In the genomic region with DNA sequence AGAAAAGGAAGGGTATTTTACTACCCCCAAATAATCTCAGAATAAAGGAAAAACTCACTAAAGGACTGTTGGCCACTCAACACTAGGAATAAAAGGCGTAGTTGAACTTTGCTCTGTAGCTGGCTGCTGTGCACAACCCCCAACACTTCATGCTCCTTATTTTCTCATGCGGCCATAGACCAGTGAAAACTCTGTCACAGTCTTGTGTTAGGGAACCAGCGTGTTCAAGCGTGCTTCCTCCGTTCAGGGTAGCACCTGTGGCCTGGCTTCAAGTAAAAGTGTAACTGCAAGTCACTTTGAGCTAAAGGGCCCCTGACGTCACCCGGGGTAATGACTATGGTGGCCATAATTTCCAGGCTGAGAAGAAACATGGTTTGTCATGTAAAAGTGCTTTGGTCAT, we compare ENCODE assay signal across 10 cellular contexts. TPM values are rescaled to one million over a fixed set of nuclear protein-coding genes. Genes with fewer than 3 reads are reported as not detected.
DNase-seq lines count a peak whose midpoint lies in the region; ATAC-seq and TF ChIP-seq lines count a peak whose summit lies in the region.
"Had no signal": no experiment of that assay in that cellular context is flagged by ENCODE, and none has a peak within 500 bp of the region (broad histone marks: within the 10 kb centered on the region; RNA-seq: fewer than 3 reads in every experiment).

No MANE protein-coding gene starts in this region.

- no peaks in the 10 kb centered on the region for H3K4me1 ChIP-seq in gastrocnemius medialis

- CTCF ChIA-PET in activated CD8-positive, alpha-beta memory T cell treated with anti-CD3 and anti-CD28 coated beads, Interleukin-2, amount 10 ng/mL, durations not matched to agents 7 days and 5 days (lab: Charles Lee), result no interaction called here

- intact Hi-C loops in gastrocnemius medialis (cut with DNase I; ENCODE audit: low total_unique reads), result no loop called here

- peak; percentile 7 for DNase-seq in NCI-H2227 (lab: John Stamatoyannopoulos, UW; ENCODE audit: unreplicated experiment)
- DNase-seq in NCI-H2227 treated with DMSO at 0.1 percent for 48 hours (lab: John Stamatoyannopoulos, UW), result no peak
- peak; percentile 81 for DNase-seq in stimulated activated naive B cell treated with anti-CD40 and anti-IgM and Interleukin-4, amounts not matched to agents 10 μg/mL and 1 μg/mL and 100 μg/mL, for 72 hours
- no peak for DNase-seq in gastrocnemius medialis
- no peak for DNase-seq in COR-L47 (lab: John Stamatoyannopoulos, UW)
- no peak for DNase-seq in activated CD8-positive, alpha-beta memory T cell treated with anti-CD3 and anti-CD28 coated beads, Interleukin-2, amount 10 ng/mL, durations not matched to agents 7 days and 5 days
- DNase-seq: MV-4-11 had no signal

- H3K9me3 ChIP-seq in gastrocnemius medialis, result no peaks in the 10 kb centered on the region

- H3K4me1 Mint-ChIP-seq in stimulated activated naive B cell treated with anti-CD40 and anti-IgM and Interleukin-4, amounts not matched to agents 10 μg/mL and 1 μg/mL and 100 μg/mL, for 72 hours, result peaks cover 43 to 71% of the 10 kb centered on the region in 2 donors
- no peaks in the 10 kb centered on the region for H3K4me1 Mint-ChIP-seq in activated CD8-positive, alpha-beta memory T cell treated with anti-CD3 and anti-CD28 coated beads, Interleukin-2, amount 10 ng/mL, durations not matched to agents 7 days and 5 days

- no peak overlapping the region for H3K4me3 ChIP-seq in gastrocnemius medialis

- H3K27ac ChIP-seq in gastrocnemius medialis, result no peak overlapping the region
- H3K27ac ChIP-seq: 22Rv1 had no signal

- TF ChIP-seq POLR2A in gastrocnemius medialis (IDR thresholded peaks at IDR 0.05), result no peak

- H3K36me3 ChIP-seq in gastrocnemius medialis, result no peaks in the 10 kb centered on the region

- H3K27me3 Mint-ChIP-seq in stimulated activated naive B cell treated with anti-CD40 and anti-IgM and Interleukin-4, amounts not matched to agents 10 μg/mL and 1 μg/mL and 100 μg/mL, for 72 hours, result no peaks in the 10 kb centered on the region
- peaks cover 37% of the 10 kb centered on the region for H3K27me3 Mint-ChIP-seq in activated CD8-positive, alpha-beta memory T cell treated with anti-CD3 and anti-CD28 coated beads, Interleukin-2, amount 10 ng/mL, durations not matched to agents 7 days and 5 days

- H3K27ac Mint-ChIP-seq in stimulated activated naive B cell treated with anti-CD40 and anti-IgM and Interleukin-4, amounts not matched to agents 10 μg/mL and 1 μg/mL and 100 μg/mL, for 72 hours, result peak overlapping the region; percentile 97
- H3K27ac Mint-ChIP-seq in activated CD8-positive, alpha-beta memory T cell treated with anti-CD3 and anti-CD28 coated beads, Interleukin-2, amount 10 ng/mL, durations not matched to agents 7 days and 5 days, result no peak overlapping the region

- no peak for TF ChIP-seq CTCF in gastrocnemius medialis (IDR thresholded peaks at IDR 0.05 in 4 of 5, conservative IDR thresholded peaks at IDR 0.05 in 1 of 5)

- no peaks in the 10 kb centered on the region for H3K27me3 ChIP-seq in gastrocnemius medialis

- peak; percentile 98 for ATAC-seq in HG02759 (IDR thresholded peaks at IDR 0.05; ENCODE audit: unreplicated experiment)
- peak; percentile 76 for ATAC-seq in HG03575 (IDR thresholded peaks at IDR 0.05; ENCODE audit: extremely low read depth, insufficient number of reproducible peaks, low FRiP score, unreplicated experiment)
- ATAC-seq in stimulated activated naive B cell treated with anti-CD40 and anti-IgM and Interleukin-4, amounts not matched to agents 10 μg/mL and 1 μg/mL and 100 μg/mL, for 72 hours (replicated peaks), result peak; percentile 99
- ATAC-seq in gastrocnemius medialis, result no peak
- ATAC-seq in activated CD8-positive, alpha-beta memory T cell treated with anti-CD3 and anti-CD28 coated beads, Interleukin-2, amount 10 ng/mL, durations not matched to agents 7 days and 5 days, result no peak

- in situ Hi-C loops in gastrocnemius medialis (cut with MboI; ENCODE audit: low sequenced_read_pairs in 4 of 4), result loop anchor here in 1 of 4 donors (25.0 kb wide), 1 partner anchor 107 kb away; the partner anchor contains the start of gene ZNF518A

- peak overlapping the region; percentile 40 to 60 for H3K4me3 Mint-ChIP-seq in stimulated activated naive B cell treated with anti-CD40 and anti-IgM and Interleukin-4, amounts not matched to agents 10 μg/mL and 1 μg/mL and 100 μg/mL, for 72 hours
- no peak overlapping the region for H3K4me3 Mint-ChIP-seq in activated CD8-positive, alpha-beta memory T cell treated with anti-CD3 and anti-CD28 coated beads, Interleukin-2, amount 10 ng/mL, durations not matched to agents 7 days and 5 days

- peaks cover 7 to 10% of the 10 kb centered on the region in 2 donors for H3K9me3 Mint-ChIP-seq in stimulated activated naive B cell treated with anti-CD40 and anti-IgM and Interleukin-4, amounts not matched to agents 10 μg/mL and 1 μg/mL and 100 μg/mL, for 72 hours
- H3K9me3 Mint-ChIP-seq in activated CD8-positive, alpha-beta memory T cell treated with anti-CD3 and anti-CD28 coated beads, Interleukin-2, amount 10 ng/mL, durations not matched to agents 7 days and 5 days (ENCODE audit: low read depth), result no peaks in the 10 kb centered on the region

- H3K36me3 Mint-ChIP-seq in stimulated activated naive B cell treated with anti-CD40 and anti-IgM and Interleukin-4, amounts not matched to agents 10 μg/mL and 1 μg/mL and 100 μg/mL, for 72 hours, result peaks cover 62 to 76% of the 10 kb centered on the region in 2 donors
- H3K36me3 Mint-ChIP-seq in activated CD8-positive, alpha-beta memory T cell treated with anti-CD3 and anti-CD28 coated beads, Interleukin-2, amount 10 ng/mL, durations not matched to agents 7 days and 5 days, result no peaks in the 10 kb centered on the region

RNA-seq across cellular contexts. Expression of gene BLNK, which starts 27.0 kb away (rescaled TPM):
- under 1 TPM in 2 of 4 donors, not detected in 2; 0.24 to 0.29 TPM for total RNA-seq in gastrocnemius medialis
- total RNA-seq in activated CD8-positive, alpha-beta memory T cell treated with anti-CD3 and anti-CD28 coated beads, Interleukin-2, amount 10 ng/mL, durations not matched to agents 7 days and 5 days, result not detected

RNA-seq across cellular contexts. Expression of gene DNTT, which starts 59.9 kb away (rescaled TPM):
- total RNA-seq in gastrocnemius medialis, result not detected
- total RNA-seq in activated CD8-positive, alpha-beta memory T cell treated with anti-CD3 and anti-CD28 coated beads, Interleukin-2, amount 10 ng/mL, durations not matched to agents 7 days and 5 days, result not detected

Comparison
In these comparisons a context has a peak if more than half of its experiments do, and no peak if none do; other contexts are left out.
1. DNase-seq: peak in NCI-H2227 (single experiment) and stimulated activated naive B cell treated with anti-CD40 and anti-IgM and Interleukin-4, amounts not matched to agents 10 μg/mL and 1 μg/mL and 100 μg/mL, for 72 hours (single experiment); none in NCI-H2227 treated with DMSO at 0.1 percent for 48 hours (single experiment), gastrocnemius medialis (0 of 2), COR-L47 (single experiment) and activated CD8-positive, alpha-beta memory T cell treated with anti-CD3 and anti-CD28 coated beads, Interleukin-2, amount 10 ng/mL, durations not matched to agents 7 days and 5 days (single experiment).
2. ATAC-seq: peak in HG02759 (single experiment), HG03575 (single experiment) and stimulated activated naive B cell treated with anti-CD40 and anti-IgM and Interleukin-4, amounts not matched to agents 10 μg/mL and 1 μg/mL and 100 μg/mL, for 72 hours (2 of 2); none in gastrocnemius medialis (0 of 2) and activated CD8-positive, alpha-beta memory T cell treated with anti-CD3 and anti-CD28 coated beads, Interleukin-2, amount 10 ng/mL, durations not matched to agents 7 days and 5 days (single experiment).